In genomic region chr1:32427264-32427963, GRCh38 we compare ENCODE assay signal across 1 cellular context.
A peak's percentile ranks its signal among the peaks of the same experiment; 100 is the strongest.
TF ChIP-seq lines count a peak whose summit lies in the region.

No MANE protein-coding gene starts in this region.

TF ChIP-seq in K562, 482 proteins besides CTCF, POLR2A, EP300 and RAD21:
- no peak for TF ChIP-seq SMAD1 (IDR thresholded peaks at IDR 0.05; ENCODE audit: low read depth, low read length, partially characterized antibody)
- peak; percentile 91; the same call in 1 of the 2 replicates for TF ChIP-seq EZH2 (IDR thresholded peaks at IDR 0.05; ENCODE audit: borderline replicate concordance, low read depth, low read length)
